Comparison of ENCODE assay signal across 9 cellular contexts in the genomic region with DNA sequence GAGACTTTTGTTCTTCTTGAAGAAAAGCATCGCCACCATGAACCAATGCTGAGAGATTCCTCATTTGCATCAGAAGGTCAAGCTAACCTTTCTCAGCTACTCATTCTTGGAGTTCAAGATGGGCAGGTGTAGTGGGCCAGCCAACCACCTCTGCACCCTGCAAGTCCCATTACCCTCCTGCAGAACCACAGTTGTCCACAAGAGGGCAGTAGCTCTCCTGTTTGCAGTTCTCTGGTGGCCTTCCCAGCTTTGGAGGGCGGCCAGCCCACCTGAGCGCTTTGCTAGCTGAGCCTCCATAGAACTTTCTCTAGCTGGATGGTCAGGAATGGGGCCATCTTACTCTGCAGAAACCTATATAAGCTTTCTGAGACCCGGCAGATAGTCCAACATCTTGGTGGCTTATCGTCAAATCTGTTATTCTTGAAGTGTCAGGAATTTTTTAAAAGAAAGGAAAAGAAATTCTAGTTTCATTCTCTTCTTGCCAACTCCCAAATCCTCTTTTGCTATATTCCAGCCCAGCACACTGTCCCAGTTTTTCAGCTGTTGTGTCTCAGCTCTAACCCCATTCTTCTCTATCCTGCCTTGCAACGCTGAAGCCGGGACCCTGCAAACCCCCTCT. TPM values are rescaled to one million over a fixed set of nuclear protein-coding genes. Genes with fewer than 3 reads are reported as not detected.
DNase-seq lines count a peak whose midpoint lies in the region; ATAC-seq and TF ChIP-seq lines count a peak whose summit lies in the region.
"Had no signal": no experiment of that assay in that cellular context is flagged by ENCODE, and none has a peak within 500 bp of the region (broad histone marks: within the 10 kb centered on the region; RNA-seq: fewer than 3 reads in every experiment).

No MANE protein-coding gene starts in this region.

- H3K36me3 ChIP-seq in mucosa of descending colon (ENCODE audit: low read depth) = no peaks in the 10 kb centered on the region

- ATAC-seq in HG02943 (IDR thresholded peaks at IDR 0.05; ENCODE audit: low read depth, unreplicated experiment) (peak; percentile 71), mucosa of descending colon (peak; percentile 69)

- DNase-seq in NCI-H2171 treated with DMSO at 0.1 percent for 48 hours (lab: John Stamatoyannopoulos, UW) = peak; percentile 68
- DNase-seq in NCI-H2171 (lab: John Stamatoyannopoulos, UW) = no peak
- peak; percentile 6 for DNase-seq in NCI-H446 treated with DMSO at 0.1 percent for 48 hours (lab: John Stamatoyannopoulos, UW)
- DNase-seq in activated CD4-positive, alpha-beta T cell treated with anti-CD3 and anti-CD28 coated beads, Interleukin-2, amount 50 U/mL, for 1 hour = peak; percentile 79
- DNase-seq in dorsolateral prefrontal cortex = peak in 9 of 10 donors; percentile 43 to 80 (median 66)
- peak in 2 of 3 donors; percentile 63 to 88 for DNase-seq in mucosa of descending colon
- peak; percentile 54 to 74 for DNase-seq in stimulated activated CD8-positive, alpha-beta memory T cell treated with anti-CD3 and anti-CD28 coated beads, Interleukin-4, amount 100 ng/mL, for 4 hours (ENCODE audit: low read depth in 2 of 2, low spot score in 1 of 2)

- no peaks in the 10 kb centered on the region for H3K4me1 ChIP-seq in mucosa of descending colon (ENCODE audit: low read depth)

- no peak overlapping the region for H3K4me3 ChIP-seq in dorsolateral prefrontal cortex
- H3K4me3 ChIP-seq in mucosa of descending colon = no peak overlapping the region

- no peak overlapping the region for H3K27ac ChIP-seq in dorsolateral prefrontal cortex

- H3K27me3 ChIP-seq in dorsolateral prefrontal cortex = peaks cover 0 to 37% (median 12%) of the 10 kb centered on the region in 45 donors

- intact Hi-C loops in dorsolateral prefrontal cortex (cut with DNase I) = loop anchor here (5.0 to 10.0 kb wide), 3 partner anchors 113 to 253 kb away; no protein-coding TSS in a partner anchor
- intact Hi-C loops in mucosa of descending colon (cut with DNase I, micrococcal nuclease) = loop anchor here in 1 of 2 donors (5.0 kb wide), 1 partner anchor 110 kb away; no protein-coding TSS in a partner anchor

- TF ChIP-seq CTCF in dorsolateral prefrontal cortex (IDR thresholded peaks at IDR 0.05 in 54 of 56, conservative IDR thresholded peaks at IDR 0.05 in 2 of 56; ENCODE audit: low read depth in 1 of 56, partially characterized antibody in 56 of 56) = peak; percentile 62 to 95 (median 88)
- peak; percentile 90 for TF ChIP-seq CTCF in mucosa of descending colon (IDR thresholded peaks at IDR 0.05)

- no peaks in the 10 kb centered on the region for H3K9me3 ChIP-seq in mucosa of descending colon

RNA-seq across cellular contexts. Expression of a gene that starts 11.0 kb away (rescaled TPM):
- total RNA-seq in dorsolateral prefrontal cortex (under 1 TPM in 1 of 120 experiments, not detected in 119; 0.32 TPM), mucosa of descending colon (under 1 TPM; 0.31 to 0.84 (median 0.38) TPM)
- total RNA-seq: temporal lobe had no signal
